8 cellular contexts compared by ENCODE assay signal in the genomic region with DNA sequence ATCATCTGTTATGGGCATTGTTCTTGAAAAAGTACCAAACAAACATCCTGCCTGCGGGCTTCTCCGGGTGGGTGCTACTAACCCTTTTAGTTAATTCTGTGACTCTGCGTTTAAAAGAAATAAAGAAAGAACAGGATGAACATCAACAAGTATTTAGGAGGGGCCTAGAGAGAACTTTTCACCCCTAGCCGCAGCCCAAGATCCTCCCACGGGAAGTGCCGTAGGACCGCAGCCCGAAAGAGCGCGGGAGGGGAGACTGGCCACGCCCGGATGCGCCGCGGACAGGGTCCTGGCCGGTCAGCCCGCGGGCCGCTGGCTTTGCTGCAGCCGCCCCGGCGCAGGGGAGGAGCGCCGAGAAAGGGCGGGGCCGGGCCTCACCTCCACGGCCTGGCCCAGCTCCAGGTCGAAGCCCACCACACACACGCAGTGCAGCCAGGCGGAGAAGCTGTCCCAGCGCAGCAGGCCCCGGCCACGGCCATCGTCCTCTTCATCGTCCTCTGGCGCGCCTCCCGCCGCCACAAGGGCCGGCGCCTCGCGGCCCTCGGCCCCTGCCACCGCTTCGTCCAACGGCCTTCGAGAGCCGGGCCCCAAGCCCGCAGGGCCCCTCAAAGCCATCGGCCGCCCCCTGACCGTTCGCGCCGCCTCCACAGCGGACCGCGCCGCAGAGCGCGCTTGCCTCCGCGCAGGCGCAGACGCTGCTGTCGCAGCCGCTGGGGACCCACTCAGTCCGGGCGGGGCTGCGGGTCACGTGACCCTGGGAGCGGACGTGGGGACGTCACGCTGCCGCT. TPM values are rescaled to one million over a fixed set of nuclear protein-coding genes. Genes with fewer than 3 reads are reported as not detected.
DNase-seq lines count a peak whose midpoint lies in the region; ATAC-seq and TF ChIP-seq lines count a peak whose summit lies in the region.

Gene DENND6A (minus strand): TSS at position 674 of the 788 bp plus-strand sequence. CDS start 59 bp downstream, at position 615.

- peak within 1 kb of the TSS; percentile 82 for H2AFZ ChIP-seq in OCI-LY7 (ENCODE audit: low read length)

- peak within 1 kb of the TSS; percentile 60 for H3K27ac ChIP-seq in OCI-LY7 (ENCODE audit: low read depth, low read length, poor library complexity, severe bottlenecking)

- H3K36me3 ChIP-seq in OCI-LY7 (ENCODE audit: insufficient read depth, low read length), result no peaks in the 10 kb centered on the region

- intact Hi-C loops in OCI-LY7 (cut with micrococcal nuclease; ENCODE audit: unreplicated experiment), result loop anchor here (1.0 to 10.0 kb wide), 4 partner anchors 22 to 1008 kb away; partner anchors contain the start of genes ARF4, SLMAP and TASOR

- peak; percentile 96 for DNase-seq in DMS 273 (lab: John Stamatoyannopoulos, UW; ENCODE audit: unreplicated experiment)
- DNase-seq in HuH-7 (ENCODE audit: low spot score), result peak; percentile 72
- peak; percentile 97 for DNase-seq in OCI-LY7 (ENCODE audit: low spot score)
- peak; percentile 93 for DNase-seq in activated T-cell treated with anti-CD3 and anti-CD28 coated beads for 24 hours (ENCODE audit: low read depth)
- DNase-seq in epidermal melanocyte (ENCODE audit: insufficient read length, low spot score), result peak; percentile 90
- DNase-seq in stimulated activated CD8-positive, alpha-beta memory T cell treated with anti-CD3 and anti-CD28 coated beads, Interleukin-2, amount 100 ng/mL, for 48 hours (ENCODE audit: low read depth in 2 of 2), result peak; percentile 95

- H3K9me3 ChIP-seq in OCI-LY7 (ENCODE audit: low read length), result no peaks in the 10 kb centered on the region
- H3K9me3 ChIP-seq in mononuclear cell (ENCODE audit: low read depth, low read length), result no peaks in the 10 kb centered on the region

- H3K9me2 ChIP-seq in OCI-LY7 (ENCODE audit: insufficient read depth, low read length), result no peaks in the 10 kb centered on the region

- H3K4me2 ChIP-seq in OCI-LY7 (ENCODE audit: low read length), result peak within 1 kb of the TSS; percentile 77

- POLR2A ChIA-PET in OCI-LY7 (lab: Charles Lee), result interaction anchor here (0.6 to 2.3 kb wide), 4 partner anchors 9 to 91 kb away, joined by 3 to 9 read pairs (median 6); no protein-coding TSS in a partner anchor

- CTCF ChIA-PET in OCI-LY7 (lab: Charles Lee; ENCODE audit: unreplicated experiment), result interaction anchor here (1.0 kb wide), 1 partner anchor 13 kb away, joined by 3 read pairs; no protein-coding TSS in a partner anchor

- H3K4me3 ChIP-seq in OCI-LY7 (ENCODE audit: low read depth, low read length, poor library complexity, severe bottlenecking), result peak within 1 kb of the TSS; percentile 91
- peak within 1 kb of the TSS; percentile 84 for H3K4me3 ChIP-seq in mononuclear cell (ENCODE audit: low read length)

- no peak for TF ChIP-seq CTCF in OCI-LY7 (conservative IDR thresholded peaks at IDR 0.05; ENCODE audit: low read length)

- peaks cover 43% of the 10 kb centered on the region for H3K79me2 ChIP-seq in OCI-LY7 (ENCODE audit: insufficient read depth, low read depth, low read length)

- 0 out of 2 replicates have a peak, but pooled peaks cover 11% of the 10 kb centered on the region for H4K20me1 ChIP-seq in OCI-LY7 (ENCODE audit: insufficient read depth, low read length)

- BruUV-seq in OCI-LY7 (replicated peaks; lab: Mats Ljungman, UMichigan), result no TSS peak

- no peaks in the 10 kb centered on the region for H3K27me3 ChIP-seq in mononuclear cell (ENCODE audit: insufficient read depth, low read length)

- H3K4me1 ChIP-seq in OCI-LY7 (ENCODE audit: insufficient read depth, low read length, poor library complexity, severe bottlenecking) (peaks cover 31% of the 10 kb centered on the region), mononuclear cell (ENCODE audit: insufficient read depth, low read length) (peaks cover 47% of the 10 kb centered on the region)

- ATAC-seq in GM21515 (IDR thresholded peaks at IDR 0.05; ENCODE audit: unreplicated experiment), result peak; percentile 78

RNA-seq across cellular contexts. Expression of gene DENND6A, which starts in this region (rescaled TPM):
- total RNA-seq in OCI-LY7 (2014; rRNA removed; shearing (Covaris generic)), result 15.9 and 25.5 TPM in 2 replicates
- total RNA-seq in OCI-LY7 (2022), result 30.0 and 34.6 TPM in 2 replicates
- 136 TPM for total RNA-seq in mononuclear cell

Comparison
In these comparisons a context has a peak if more than half of its experiments do, and no peak if none do; other contexts are left out.
1. Peak in every context shown above with its lines: DNase-seq, ATAC-seq, H3K4me3 ChIP-seq and H3K27ac ChIP-seq.